Comparison of ENCODE assay signal across 26 cellular contexts in the genomic region with DNA sequence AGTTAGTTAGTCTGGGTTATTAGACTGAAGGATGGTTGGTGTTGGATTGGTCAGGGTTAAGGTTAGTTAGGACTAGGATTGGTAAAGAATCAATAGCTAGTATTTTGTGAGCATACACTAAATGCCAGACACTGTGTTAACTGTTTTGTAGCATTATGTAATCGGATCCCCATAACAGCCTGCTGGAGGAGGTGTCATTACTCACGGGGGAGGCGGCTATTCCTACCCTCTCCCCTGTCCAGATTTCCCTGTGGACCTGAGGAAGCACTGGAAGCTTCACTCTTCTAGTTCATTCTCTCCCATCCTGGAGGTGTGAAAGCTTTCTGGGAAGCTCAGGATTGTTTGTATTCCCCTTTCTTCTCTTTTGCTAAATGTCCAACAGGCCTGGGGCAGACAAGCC. TPM values are rescaled to one million over a fixed set of nuclear protein-coding genes. Genes with fewer than 3 reads are reported as not detected.
DNase-seq lines count a peak whose midpoint lies in the region; ATAC-seq and TF ChIP-seq lines count a peak whose summit lies in the region.
"Had no signal": no experiment of that assay in that cellular context is flagged by ENCODE, and none has a peak within 500 bp of the region (broad histone marks: within the 10 kb centered on the region; RNA-seq: fewer than 3 reads in every experiment).

No MANE protein-coding gene starts in this region.

- no peaks in the 10 kb centered on the region for H3K36me3 ChIP-seq in GM23248 (ENCODE audit: low read depth)
- H3K36me3 ChIP-seq in neural progenitor cell = no peaks in the 10 kb centered on the region
- H3K36me3 ChIP-seq in psoas muscle (ENCODE audit: insufficient read depth in 1 of 2, low read depth in 1 of 2) = no peaks in the 10 kb centered on the region
- H3K36me3 ChIP-seq: MG63 had no signal

- H3K27me3 ChIP-seq in GM23248 (replicated peaks; ENCODE audit: insufficient read depth) = no peaks in the 10 kb centered on the region; the same call in 1 of the 2 replicates
- no peaks in the 10 kb centered on the region for H3K27me3 ChIP-seq in neural progenitor cell
- H3K27me3 ChIP-seq in psoas muscle (ENCODE audit: insufficient read depth in 3 of 3, low read length in 2 of 3) = no peaks in the 10 kb centered on the region
- H3K27me3 ChIP-seq: MG63 had no signal

- peak overlapping the region; percentile 34 for H3K27ac Mint-ChIP-seq in neural progenitor cell
- H3K27ac Mint-ChIP-seq: CD8-positive, alpha-beta T cell; T-helper 2 cell treated with Interferon-gamma antibody and Interleukin-4, amounts not matched to agents 5 μg/mL and 100 μg/mL, for 36 hours had no signal

- H3K4me2 ChIP-seq in GM23248 (ENCODE audit: unreplicated experiment) (no peak overlapping the region), neural progenitor cell (no peak overlapping the region)

- in situ Hi-C loops in GM23248 (cut with MboI) = no loop called here

- TF ChIP-seq CTCF in RWPE1 (conservative IDR thresholded peaks at IDR 0.05; ENCODE audit: low read depth) (no peak), neural progenitor cell (IDR thresholded peaks at IDR 0.05) (no peak), psoas muscle (IDR thresholded peaks at IDR 0.05) (no peak)

- intact Hi-C loops in psoas muscle (cut with DNase I) = no loop called here

- no peaks in the 10 kb centered on the region for H3F3A ChIP-seq in GM23248 (ENCODE audit: insufficient read depth)
- no peaks in the 10 kb centered on the region for H3F3A ChIP-seq in neural progenitor cell (ENCODE audit: low read depth)

- DNase-seq in DMS53 (lab: John Stamatoyannopoulos, UW) = peak; percentile 12
- no peak for DNase-seq in DMS53 treated with DMSO at 0.1 percent for 48 hours (lab: John Stamatoyannopoulos, UW; ENCODE audit: unreplicated experiment)
- peak; percentile 6 for DNase-seq in GM23248
- peak; percentile 13 for DNase-seq in RWPE1 (ENCODE audit: low spot score)
- DNase-seq in neural progenitor cell (ENCODE audit: low spot score) = no peak
- no peak for DNase-seq in psoas muscle
- no peak for DNase-seq in DMS153 treated with DMSO at 0.1 percent for 48 hours (lab: John Stamatoyannopoulos, UW; ENCODE audit: unreplicated experiment)
- DNase-seq: 8988T; Caco-2; CD8-positive, alpha-beta T cell; HCEC 1CT; KBM-7; MG63; NCI-H1105 treated with DMSO at 0.1 percent for 48 hours; NCI-H146; NCI-H1930; NCI-H226; NCI-H510A; NCI-H748 treated with DMSO at 0.1 percent for 48 hours; SHP77 treated with DMSO at 0.1 percent for 48 hours; T-helper 1 cell had no signal

- no peak overlapping the region for H3K4me3 Mint-ChIP-seq in neural progenitor cell
- H3K4me3 Mint-ChIP-seq: CD8-positive, alpha-beta T cell; T-helper 2 cell treated with Interferon-gamma antibody and Interleukin-4, amounts not matched to agents 5 μg/mL and 100 μg/mL, for 36 hours had no signal

- H3K4me3 ChIP-seq in GM23248 (no peak overlapping the region), neural progenitor cell (no peak overlapping the region), psoas muscle (no peak overlapping the region)
- H3K4me3 ChIP-seq: MG63 had no signal

- CTCF ChIA-PET in RWPE1 (lab: Yijun Ruan, JAX) = no interaction called here

- POLR2A ChIA-PET in RWPE1 (lab: Yijun Ruan, JAX; ENCODE audit: low non-redundant PET) = no interaction called here

- no peaks in the 10 kb centered on the region for H3K36me3 Mint-ChIP-seq in neural progenitor cell
- H3K36me3 Mint-ChIP-seq: CD8-positive, alpha-beta T cell had no signal

- no peaks in the 10 kb centered on the region for H3K4me1 ChIP-seq in GM23248 (ENCODE audit: insufficient read depth)
- H3K4me1 ChIP-seq in neural progenitor cell = no peaks in the 10 kb centered on the region
- peaks cover 17% of the 10 kb centered on the region for H3K4me1 ChIP-seq in psoas muscle

- H3K79me2 ChIP-seq in GM23248 (ENCODE audit: insufficient read depth) (no peaks in the 10 kb centered on the region), neural progenitor cell (ENCODE audit: low read depth) (no peaks in the 10 kb centered on the region)

- ATAC-seq in psoas muscle = no peak
- ATAC-seq in HG03139 (IDR thresholded peaks at IDR 0.05; ENCODE audit: unreplicated experiment) = no peak
- ATAC-seq: CD8-positive, alpha-beta T cell; Panc1 had no signal

- H3K4me1 Mint-ChIP-seq in neural progenitor cell = peaks cover 16% of the 10 kb centered on the region

- WGBS in GM23248 (ENCODE audit: low coverage in 1 of 2, low lambda C conversion rate in 2 of 2, missing lambda C conversion rate in 2 of 2), 2 experiments = 61 to 64% methylated on average over 3 of the region's 3 CpGs
- WGBS in psoas muscle, 3 donors = 42 to 76% (median 47%) methylated on average over 3 of the region's 3 CpGs

- no peaks in the 10 kb centered on the region for H4K20me1 ChIP-seq in GM23248 (ENCODE audit: insufficient read depth)
- no peaks in the 10 kb centered on the region for H4K20me1 ChIP-seq in neural progenitor cell (ENCODE audit: low read depth)

- no peak overlapping the region for H3K27ac ChIP-seq in GM23248
- H3K27ac ChIP-seq in RWPE1 = no peak overlapping the region
- no peak overlapping the region for H3K27ac ChIP-seq in neural progenitor cell
- H3K27ac ChIP-seq in psoas muscle = no peak overlapping the region
- H3K27ac ChIP-seq: C4-2B had no signal

- H3K9ac ChIP-seq in GM23248 = no peak overlapping the region
- H3K9ac ChIP-seq in neural progenitor cell = no peak overlapping the region

- peaks cover 8% of the 10 kb centered on the region for H3K27me3 Mint-ChIP-seq in neural progenitor cell (ENCODE audit: insufficient read depth, low read depth)

- H3K9me3 Mint-ChIP-seq in neural progenitor cell = no peaks in the 10 kb centered on the region
- H3K9me3 Mint-ChIP-seq: CD8-positive, alpha-beta T cell had no signal

- H3K9me3 ChIP-seq in GM23248 (ENCODE audit: low read depth) (no peaks in the 10 kb centered on the region), neural progenitor cell (ENCODE audit: low read depth) (no peaks in the 10 kb centered on the region), psoas muscle (no peaks in the 10 kb centered on the region)
- H3K9me3 ChIP-seq: Caco-2, MG63 had no signal

- H3K9me2 ChIP-seq in GM23248 (ENCODE audit: insufficient read depth) = no peaks in the 10 kb centered on the region

- H2AFZ ChIP-seq in GM23248 = no peak overlapping the region
- no peak overlapping the region for H2AFZ ChIP-seq in neural progenitor cell (replicated peaks)

RNA-seq across cellular contexts. Expression of gene KCNJ11, which starts 40.5 kb away (rescaled TPM):
- total RNA-seq in GM23248 (2014; rRNA removed; shearing (Covaris generic)) = not detected in 2 replicates
- polyA plus RNA-seq in GM23248 (2016; fragmentation: Nextera tagmentation; extraction: Ambion mirVana) = not detected in 2 replicates
- total RNA-seq in neural progenitor cell (ENCODE audit: low replicate concordance) = 1.9 and 5.0 TPM in 2 replicates
- total RNA-seq in psoas muscle = 100 to 1,000 TPM in 2 of 4 donors, 10 to 100 TPM in 2; 88.4 to 173 (median 126) TPM
- polyA plus RNA-seq in psoas muscle = 10 to 100 TPM; 66.5 to 87.5 (median 86.8) TPM

RNA-seq across cellular contexts. Expression of gene ABCC8, which starts 47.7 kb away (rescaled TPM):
- total RNA-seq in GM23248 (2014; rRNA removed; shearing (Covaris generic)) = not detected in 2 replicates
- not detected in 2 replicates for polyA plus RNA-seq in GM23248 (2016; fragmentation: Nextera tagmentation; extraction: Ambion mirVana)
- 0.32 and 4.2 TPM in 2 replicates for total RNA-seq in neural progenitor cell (ENCODE audit: low replicate concordance)
- 1 to 10 TPM in 3 of 4 donors, under 1 TPM in 1; 0.64 to 3.5 (median 1.3) TPM for total RNA-seq in psoas muscle
- polyA plus RNA-seq in psoas muscle = under 1 TPM; 0.26 to 0.75 (median 0.32) TPM
- total RNA-seq: Caco-2; CD8-positive, alpha-beta T cell; OCI-LY7 had no signal

Comparison
In these comparisons a context has a peak if more than half of its experiments do, and no peak if none do; other contexts are left out.
1. DNase-seq: peak in DMS53 (single experiment), GM23248 (single experiment) and RWPE1 (single experiment); none in DMS53 treated with DMSO at 0.1 percent for 48 hours (single experiment), neural progenitor cell (single experiment), psoas muscle (0 of 2) and DMS153 treated with DMSO at 0.1 percent for 48 hours (single experiment).
2. RNA of gene KCNJ11, which starts 40.5 kb away (total RNA-seq): 88.4 to 173 TPM in psoas muscle; 1.9 to 5.0 TPM in neural progenitor cell and not detected in GM23248; every median in the first group is over 10 times any median in the second.